In genomic region chr4:95190751-95191436, GRCh38 we compare ENCODE assay signal across 1 cellular context.
TF ChIP-seq lines count a peak whose summit lies in the region.

No MANE protein-coding gene starts in this region.

TF ChIP-seq in WTC11, 78 proteins besides CTCF, POLR2A, EP300 and RAD21 (continued from another document):
- TF ChIP-seq, protein P1, sequence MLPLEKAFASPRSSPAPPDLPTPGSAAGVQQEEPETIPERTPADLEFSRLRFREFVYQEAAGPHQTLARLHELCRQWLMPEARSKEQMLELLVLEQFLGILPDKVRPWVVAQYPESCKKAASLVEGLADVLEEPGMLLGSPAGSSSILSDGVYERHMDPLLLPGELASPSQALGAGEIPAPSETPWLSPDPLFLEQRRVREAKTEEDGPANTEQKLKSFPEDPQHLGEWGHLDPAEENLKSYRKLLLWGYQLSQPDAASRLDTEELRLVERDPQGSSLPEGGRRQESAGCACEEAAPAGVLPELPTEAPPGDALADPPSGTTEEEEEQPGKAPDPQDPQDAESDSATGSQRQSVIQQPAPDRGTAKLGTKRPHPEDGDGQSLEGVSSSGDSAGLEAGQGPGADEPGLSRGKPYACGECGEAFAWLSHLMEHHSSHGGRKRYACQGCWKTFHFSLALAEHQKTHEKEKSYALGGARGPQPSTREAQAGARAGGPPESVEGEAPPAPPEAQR (CRISPR knock-in tag; IDR thresholded peaks at IDR 0.05) = no peak
- TF ChIP-seq TP53 (CRISPR knock-in tag; IDR thresholded peaks at IDR 0.05) = no peak
- no peak for TF ChIP-seq ZNF532 (CRISPR knock-in tag; IDR thresholded peaks at IDR 0.05; ENCODE audit: borderline replicate concordance)
- no peak for TF ChIP-seq RELA (CRISPR knock-in tag; IDR thresholded peaks at IDR 0.05; ENCODE audit: borderline replicate concordance)
- no peak for TF ChIP-seq SMAD4 (CRISPR knock-in tag; IDR thresholded peaks at IDR 0.05)
- TF ChIP-seq NR3C1 (CRISPR knock-in tag; conservative IDR thresholded peaks at IDR 0.05; ENCODE audit: low read depth) = no peak
- TF ChIP-seq ATF1 (CRISPR knock-in tag; IDR thresholded peaks at IDR 0.05) = no peak
